In genomic region chr20:44384423-44385027, GRCh38 we compare ENCODE assay signal across 9 cellular contexts. TPM values are rescaled to one million over a fixed set of nuclear protein-coding genes. Genes with fewer than 3 reads are reported as not detected.
DNase-seq lines count a peak whose midpoint lies in the region; ATAC-seq and TF ChIP-seq lines count a peak whose summit lies in the region.
"Had no signal": no experiment of that assay in that cellular context is flagged by ENCODE, and none has a peak within 500 bp of the region (broad histone marks: within the 10 kb centered on the region; RNA-seq: fewer than 3 reads in every experiment).

No MANE protein-coding gene starts in this region.

- no peaks in the 10 kb centered on the region for H3K36me3 ChIP-seq in adipocyte (ENCODE audit: control insufficient read depth, insufficient read depth, low read length, severe bottlenecking)
- H3K36me3 ChIP-seq in right atrium auricular region, result no peaks in the 10 kb centered on the region
- H3K36me3 ChIP-seq in gastrocnemius medialis, result no peaks in the 10 kb centered on the region

- no peak overlapping the region for H3K9ac ChIP-seq in adipocyte (ENCODE audit: low read length)

- ATAC-seq in T-helper 17 cell, result peak; percentile 76
- peak; percentile 48 to 68 for ATAC-seq in gastrocnemius medialis
- ATAC-seq in GM19452 (IDR thresholded peaks at IDR 0.05; ENCODE audit: unreplicated experiment), result no peak

- no peak overlapping the region for H3K27ac ChIP-seq in right atrium auricular region
- H3K27ac ChIP-seq in gastrocnemius medialis, result no peak overlapping the region

- DNase-seq in DMS 273 (lab: John Stamatoyannopoulos, UW; ENCODE audit: unreplicated experiment), result peak; percentile 86
- no peak for DNase-seq in DMS 273 treated with DMSO at 0.1 percent for 48 hours (lab: John Stamatoyannopoulos, UW)
- DNase-seq in NCI-H1105 treated with DMSO at 0.1 percent for 48 hours (lab: John Stamatoyannopoulos, UW), result peak; percentile 74
- DNase-seq in T-helper 17 cell, result peak; percentile 63 to 73 (median 67)
- peak; percentile 84 for DNase-seq in adipocyte (ENCODE audit: low read depth)
- DNase-seq in right atrium auricular region (ENCODE audit: low spot score), result peak; percentile 87
- peak; percentile 36 to 63 for DNase-seq in gastrocnemius medialis

- in situ Hi-C loops in gastrocnemius medialis (cut with MboI; ENCODE audit: low sequenced_read_pairs in 4 of 4), result loop anchor here (5.0 to 25.0 kb wide), 8 partner anchors 78 to 350 kb away; no protein-coding TSS in a partner anchor

- peaks cover 41% of the 10 kb centered on the region for H3K27me3 Mint-ChIP-seq in T-helper 17 cell

- H3K4me3 Mint-ChIP-seq in T-helper 17 cell, result no peak overlapping the region

- intact Hi-C loops in gastrocnemius medialis (cut with DNase I; ENCODE audit: low total_unique reads), result loop anchor here (2.0 to 10.0 kb wide), 6 partner anchors 83 to 353 kb away; no protein-coding TSS in a partner anchor

- H3K4me1 ChIP-seq in adipocyte (ENCODE audit: control insufficient read depth, insufficient read depth, low read length), result peaks cover 14% of the 10 kb centered on the region
- peaks cover 0 to 7% of the 10 kb centered on the region in 2 donors for H3K4me1 ChIP-seq in right atrium auricular region
- H3K4me1 ChIP-seq in gastrocnemius medialis, result no peaks in the 10 kb centered on the region

- peaks cover 2% of the 10 kb centered on the region for H3K36me3 Mint-ChIP-seq in T-helper 17 cell (ENCODE audit: low read depth)

- TF ChIP-seq CTCF in right atrium auricular region (IDR thresholded peaks at IDR 0.05), result peak; percentile 60 to 80
- TF ChIP-seq CTCF in gastrocnemius medialis (IDR thresholded peaks at IDR 0.05 in 4 of 5, conservative IDR thresholded peaks at IDR 0.05 in 1 of 5), result peak; percentile 57 to 81 (median 67)

- H3K27me3 ChIP-seq in adipocyte (replicated peaks; ENCODE audit: control insufficient read depth, insufficient read depth, low read length), result peaks cover 15% of the 10 kb centered on the region
- H3K27me3 ChIP-seq in right atrium auricular region, result no peaks in the 10 kb centered on the region
- H3K27me3 ChIP-seq in gastrocnemius medialis, result peaks cover 5 to 19% (median 18%) of the 10 kb centered on the region in 3 donors

- H3K9me3 ChIP-seq in T-helper 17 cell (ENCODE audit: control insufficient read depth, low read length, poor library complexity, severe bottlenecking) (no peaks in the 10 kb centered on the region), adipocyte (ENCODE audit: control insufficient read depth, low read length) (no peaks in the 10 kb centered on the region), right atrium auricular region (no peaks in the 10 kb centered on the region), gastrocnemius medialis (no peaks in the 10 kb centered on the region)

- no peak for TF ChIP-seq POLR2A in gastrocnemius medialis (IDR thresholded peaks at IDR 0.05)

- peak overlapping the region; percentile 14 for H3K27ac Mint-ChIP-seq in T-helper 17 cell

- H3K4me1 Mint-ChIP-seq in T-helper 17 cell, result peaks cover 4% of the 10 kb centered on the region

- H3K4me3 ChIP-seq in adipocyte (ENCODE audit: low read length) (no peak overlapping the region), right atrium auricular region (no peak overlapping the region), gastrocnemius medialis (no peak overlapping the region)

RNA-seq across cellular contexts. Expression of gene HNF4A, which starts 29.0 kb away (rescaled TPM):
- total RNA-seq in T-helper 17 cell (not detected), right atrium auricular region (not detected), gastrocnemius medialis (under 1 TPM in 3 of 4 donors, not detected in 1; 0.29 to 0.83 (median 0.51) TPM)
- total RNA-seq: mononuclear cell had no signal

RNA-seq across cellular contexts. Expression of gene R3HDML, which starts 47.7 kb away (rescaled TPM):
- total RNA-seq in T-helper 17 cell, result not detected
- not detected for total RNA-seq in right atrium auricular region
- total RNA-seq in gastrocnemius medialis, result not detected
- total RNA-seq: mononuclear cell had no signal
